In genomic region chr11:115930886-115931537, GRCh38 we compare ENCODE assay signal across 12 cellular contexts.
DNase-seq lines count a peak whose midpoint lies in the region; ATAC-seq and TF ChIP-seq lines count a peak whose summit lies in the region.
"Had no signal": no experiment of that assay in that cellular context is flagged by ENCODE, and none has a peak within 500 bp of the region (broad histone marks: within the 10 kb centered on the region; RNA-seq: fewer than 3 reads in every experiment).

No MANE protein-coding gene starts in this region.

- H3K27me3 Mint-ChIP-seq in naive thymus-derived CD4-positive, alpha-beta T cell, result peaks cover 0 to 13% (median 5%) of the 10 kb centered on the region in 5 donors

- H3K27ac ChIP-seq in naive thymus-derived CD4-positive, alpha-beta T cell (ENCODE audit: low read depth, low read length), result no peak overlapping the region
- H3K27ac ChIP-seq in prostate gland (no peak overlapping the region), SJCRH30 (no peak overlapping the region)

- H3K27ac Mint-ChIP-seq in naive thymus-derived CD4-positive, alpha-beta T cell, result no peak overlapping the region
- H3K27ac Mint-ChIP-seq: H9 had no signal

- no peaks in the 10 kb centered on the region for H3K36me3 ChIP-seq in naive thymus-derived CD4-positive, alpha-beta T cell (ENCODE audit: control insufficient read depth in 2 of 3, insufficient read depth in 3 of 3, low read length in 3 of 3)
- H3K36me3 ChIP-seq in prostate gland, result no peaks in the 10 kb centered on the region
- no peaks in the 10 kb centered on the region for H3K36me3 ChIP-seq in SJCRH30
- no peaks in the 10 kb centered on the region for H3K36me3 ChIP-seq in MG63

- ATAC-seq in GM18907 (IDR thresholded peaks at IDR 0.05; ENCODE audit: unreplicated experiment) (peak; percentile 50), HG02840 (IDR thresholded peaks at IDR 0.05; ENCODE audit: low FRiP score, unreplicated experiment) (peak; percentile 48)
- ATAC-seq in naive thymus-derived CD4-positive, alpha-beta T cell, result peak; percentile 88
- ATAC-seq: SK-N-SH treated with all-trans-retinoic acid at 6 μM for 48 hours had no signal

- DNase-seq in NOMO-1 treated with dmso at 0.1 percent for 144 hours (lab: John Stamatoyannopoulos, UW; ENCODE audit: unreplicated experiment), result peak; percentile 77
- DNase-seq in naive thymus-derived CD4-positive, alpha-beta T cell, result no peak
- DNase-seq in HCEC 1CT, result no peak
- no peak for DNase-seq in prostate gland (ENCODE audit: low spot score)
- no peak for DNase-seq in SJCRH30
- DNase-seq in MG63, result no peak
- DNase-seq: EL, H9 had no signal

- no peaks in the 10 kb centered on the region for H3K36me3 Mint-ChIP-seq in naive thymus-derived CD4-positive, alpha-beta T cell

- H3K4me3 ChIP-seq in naive thymus-derived CD4-positive, alpha-beta T cell (ENCODE audit: low read length), result no peak overlapping the region
- H3K4me3 ChIP-seq in prostate gland, result no peak overlapping the region
- H3K4me3 ChIP-seq in SJCRH30, result no peak overlapping the region
- no peak overlapping the region for H3K4me3 ChIP-seq in MG63

- H3K27me3 ChIP-seq in naive thymus-derived CD4-positive, alpha-beta T cell (ENCODE audit: control insufficient read depth in 2 of 2, insufficient read depth in 2 of 2, low read length in 2 of 2), result no peaks in the 10 kb centered on the region
- H3K27me3 ChIP-seq in prostate gland (replicated peaks; ENCODE audit: insufficient read depth) (no peaks in the 10 kb centered on the region), SJCRH30 (no peaks in the 10 kb centered on the region), MG63 (no peaks in the 10 kb centered on the region)

- intact Hi-C loops in naive thymus-derived CD4-positive, alpha-beta T cell (cut with micrococcal nuclease), result no loop called here
- intact Hi-C loops in prostate gland (cut with DNase I), result no loop called here

- no peaks in the 10 kb centered on the region for H3K4me1 ChIP-seq in naive thymus-derived CD4-positive, alpha-beta T cell (ENCODE audit: control insufficient read depth in 2 of 2, insufficient read depth in 2 of 2, low read length in 2 of 2)
- H3K4me1 ChIP-seq in prostate gland (replicated peaks) (no peaks in the 10 kb centered on the region), SJCRH30 (no peaks in the 10 kb centered on the region)

- H3K4me3 Mint-ChIP-seq in naive thymus-derived CD4-positive, alpha-beta T cell, result peak overlapping the region in 1 of 10 donors; percentile 27
- H3K4me3 Mint-ChIP-seq: H9, neural crest cell had no signal

- peaks cover 0 to 8% (median 3%) of the 10 kb centered on the region in 11 donors for H3K9me3 Mint-ChIP-seq in naive thymus-derived CD4-positive, alpha-beta T cell
- H3K9me3 Mint-ChIP-seq: H9, neural crest cell had no signal

- no peak for TF ChIP-seq CTCF in prostate gland (IDR thresholded peaks at IDR 0.05)

- H3K9me3 ChIP-seq in naive thymus-derived CD4-positive, alpha-beta T cell (ENCODE audit: control insufficient read depth in 2 of 3, low read length in 3 of 3), result no peaks in the 10 kb centered on the region
- no peaks in the 10 kb centered on the region for H3K9me3 ChIP-seq in prostate gland
- no peaks in the 10 kb centered on the region for H3K9me3 ChIP-seq in SJCRH30 (replicated peaks)
- no peaks in the 10 kb centered on the region for H3K9me3 ChIP-seq in MG63

- H3K4me1 Mint-ChIP-seq in naive thymus-derived CD4-positive, alpha-beta T cell, result peaks cover 0 to 5% (median 0%) of the 10 kb centered on the region in 7 donors

- TF ChIP-seq POLR2A in prostate gland (IDR thresholded peaks at IDR 0.05), result no peak

- POLR2A ChIA-PET in naive thymus-derived CD4-positive, alpha-beta T cell (lab: Charles Lee), result no interaction called here

- CTCF ChIA-PET in naive thymus-derived CD4-positive, alpha-beta T cell (lab: Charles Lee), result no interaction called here

- WGBS in prostate gland, result 80% methylated on average over 3 of the region's 3 CpGs
